ENCODE assay signal across 15 cellular contexts in the genomic region with DNA sequence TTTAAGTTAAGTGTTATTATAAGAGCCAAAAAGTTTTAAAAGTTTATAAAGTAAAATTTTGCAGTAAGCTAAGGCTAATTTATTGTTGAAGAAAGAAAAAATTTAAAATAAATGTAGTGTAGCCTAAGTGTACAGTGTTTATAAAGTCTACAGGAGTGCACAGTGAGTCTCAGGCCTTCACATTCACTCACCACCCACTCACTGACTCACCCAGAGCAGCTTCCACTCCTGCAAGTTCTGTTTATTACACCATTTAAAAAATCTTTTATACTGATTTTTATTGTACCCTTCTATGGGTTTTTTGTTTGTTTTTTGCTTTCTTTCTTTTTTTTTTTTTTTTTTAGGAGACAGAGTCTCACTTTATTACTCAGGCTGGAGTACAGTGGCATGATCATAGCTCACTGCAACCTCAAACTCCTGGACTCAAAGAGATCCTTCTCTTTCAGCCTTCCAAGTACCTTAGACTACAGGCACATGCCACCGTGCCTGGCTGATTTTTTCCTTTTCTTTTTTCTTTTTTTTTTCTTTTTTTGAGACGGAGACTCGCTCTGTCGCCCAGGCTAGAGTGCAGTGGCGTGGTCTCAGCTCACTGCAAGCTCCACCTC. TPM values are rescaled to one million over a fixed set of nuclear protein-coding genes. Genes with fewer than 3 reads are reported as not detected.
DNase-seq lines count a peak whose midpoint lies in the region; ATAC-seq and TF ChIP-seq lines count a peak whose summit lies in the region.
"Had no signal": no experiment of that assay in that cellular context is flagged by ENCODE, and none has a peak within 500 bp of the region (broad histone marks: within the 10 kb centered on the region; RNA-seq: fewer than 3 reads in every experiment).

No MANE protein-coding gene starts in this region.

- H3K27me3 Mint-ChIP-seq in activated T-helper 1 cell treated with anti-CD3 and anti-CD28 coated beads, Interleukin-12 subunit alpha, Interleukin-12 subunit beta, Interleukin-2, Interleukin-4 antibody, amounts not matched to agents 30 ng/mL and 10 ng/mL and 1 ng/mL, durations not matched to agents 14 hours and 24 hours and 36 hours (ENCODE audit: insufficient read depth), result no peaks in the 10 kb centered on the region

- DNase-seq in stimulated activated CD4-positive, alpha-beta T cell treated with anti-CD3 and anti-CD28 coated beads, Interleukin-2, amount 100 ng/mL, for 4 hours (ENCODE audit: low read depth), result peak; percentile 2
- DNase-seq in stimulated activated CD4-positive, alpha-beta T cell treated with anti-CD3 and anti-CD28 coated beads, Interleukin-1b, Interleukin-23, amount 100 ng/mL, for 48 hours, result no peak
- DNase-seq in adipocyte (ENCODE audit: low read depth) (peak; percentile 43), fibroblast of villous mesenchyme (ENCODE audit: low read depth) (peak; percentile 12), NCI-H146 (lab: John Stamatoyannopoulos, UW) (no peak)
- no peak for DNase-seq in activated T-helper 1 cell treated with anti-CD3 and anti-CD28 coated beads, Interleukin-12 subunit alpha, Interleukin-12 subunit beta, Interleukin-2, Interleukin-4 antibody, amounts not matched to agents 30 ng/mL and 10 ng/mL and 1 ng/mL, durations not matched to agents 14 hours and 24 hours and 36 hours (ENCODE audit: low spot score)
- DNase-seq: BE2C, immature natural killer cell, MV-4-11, NCI-H446 treated with DMSO at 0.1 percent for 48 hours, OCI-M1, thyroid gland had no signal

- peaks cover 7% of the 10 kb centered on the region for H3K4me1 ChIP-seq in adipocyte (ENCODE audit: control insufficient read depth, insufficient read depth, low read length)
- H3K4me1 ChIP-seq: thyroid gland had no signal

- no peaks in the 10 kb centered on the region for H3K9me3 ChIP-seq in adipocyte (ENCODE audit: control insufficient read depth, low read length)
- H3K9me3 ChIP-seq: BE2C, thyroid gland had no signal

- ATAC-seq in GM21576 (IDR thresholded peaks at IDR 0.05; ENCODE audit: unreplicated experiment), result no peak
- ATAC-seq in HG03095 (IDR thresholded peaks at IDR 0.05; ENCODE audit: unreplicated experiment), result no peak

- intact Hi-C loops in activated T-helper 1 cell treated with anti-CD3 and anti-CD28 coated beads, Interleukin-12 subunit alpha, Interleukin-12 subunit beta, Interleukin-2, Interleukin-4 antibody, amounts not matched to agents 30 ng/mL and 10 ng/mL and 1 ng/mL, durations not matched to agents 14 hours and 24 hours and 36 hours (cut with micrococcal nuclease), result loop anchor here (5.0 kb wide), 1 partner anchor 44 kb away; no protein-coding TSS in a partner anchor

- H3K36me3 Mint-ChIP-seq in activated T-helper 1 cell treated with anti-CD3 and anti-CD28 coated beads, Interleukin-12 subunit alpha, Interleukin-12 subunit beta, Interleukin-2, Interleukin-4 antibody, amounts not matched to agents 30 ng/mL and 10 ng/mL and 1 ng/mL, durations not matched to agents 14 hours and 24 hours and 36 hours (ENCODE audit: low read depth), result peaks cover 3% of the 10 kb centered on the region
- H3K36me3 Mint-ChIP-seq: immature natural killer cell had no signal

- peaks cover 10% of the 10 kb centered on the region for H3K9me3 Mint-ChIP-seq in activated T-helper 1 cell treated with anti-CD3 and anti-CD28 coated beads, Interleukin-12 subunit alpha, Interleukin-12 subunit beta, Interleukin-2, Interleukin-4 antibody, amounts not matched to agents 30 ng/mL and 10 ng/mL and 1 ng/mL, durations not matched to agents 14 hours and 24 hours and 36 hours
- H3K9me3 Mint-ChIP-seq: immature natural killer cell had no signal

- H3K9ac ChIP-seq in adipocyte (ENCODE audit: low read length), result no peak overlapping the region
- H3K9ac ChIP-seq: parathyroid adenoma had no signal

- peaks cover 5% of the 10 kb centered on the region for H3K4me1 Mint-ChIP-seq in activated T-helper 1 cell treated with anti-CD3 and anti-CD28 coated beads, Interleukin-12 subunit alpha, Interleukin-12 subunit beta, Interleukin-2, Interleukin-4 antibody, amounts not matched to agents 30 ng/mL and 10 ng/mL and 1 ng/mL, durations not matched to agents 14 hours and 24 hours and 36 hours (ENCODE audit: low read depth)
- H3K4me1 Mint-ChIP-seq: immature natural killer cell had no signal

- no peaks in the 10 kb centered on the region for H3K36me3 ChIP-seq in adipocyte (ENCODE audit: control insufficient read depth, insufficient read depth, low read length, severe bottlenecking)
- H3K36me3 ChIP-seq: BE2C, thyroid gland had no signal

- no peaks in the 10 kb centered on the region for H3K27me3 ChIP-seq in adipocyte (replicated peaks; ENCODE audit: control insufficient read depth, insufficient read depth, low read length)
- H3K27me3 ChIP-seq: thyroid gland had no signal

- TF ChIP-seq CTCF in fibroblast of villous mesenchyme (IDR thresholded peaks at IDR 0.05; ENCODE audit: insufficient read depth, low read depth, low read length), result no peak

- H3K4me3 Mint-ChIP-seq in activated T-helper 1 cell treated with anti-CD3 and anti-CD28 coated beads, Interleukin-12 subunit alpha, Interleukin-12 subunit beta, Interleukin-2, Interleukin-4 antibody, amounts not matched to agents 30 ng/mL and 10 ng/mL and 1 ng/mL, durations not matched to agents 14 hours and 24 hours and 36 hours, result no peak overlapping the region
- H3K4me3 Mint-ChIP-seq: immature natural killer cell had no signal

- no peak overlapping the region for H3K4me3 ChIP-seq in adipocyte (ENCODE audit: low read length)
- H3K4me3 ChIP-seq in fibroblast of villous mesenchyme (ENCODE audit: low read depth, low read length), result no peak overlapping the region
- H3K4me3 ChIP-seq: thyroid gland had no signal

- no peak overlapping the region for H3K27ac Mint-ChIP-seq in activated T-helper 1 cell treated with anti-CD3 and anti-CD28 coated beads, Interleukin-12 subunit alpha, Interleukin-12 subunit beta, Interleukin-2, Interleukin-4 antibody, amounts not matched to agents 30 ng/mL and 10 ng/mL and 1 ng/mL, durations not matched to agents 14 hours and 24 hours and 36 hours
- H3K27ac Mint-ChIP-seq: immature natural killer cell had no signal

RNA-seq across cellular contexts. Expression of a gene that starts 25.9 kb away (rescaled TPM):
- 0.32 TPM in 1 of 2 replicates, not detected in the other for total RNA-seq in fibroblast of villous mesenchyme
- not detected in 2 replicates for total RNA-seq in activated T-helper 1 cell treated with anti-CD3 and anti-CD28 coated beads, Interleukin-12 subunit alpha, Interleukin-12 subunit beta, Interleukin-2, Interleukin-4 antibody, amounts not matched to agents 30 ng/mL and 10 ng/mL and 1 ng/mL, durations not matched to agents 14 hours and 24 hours and 36 hours

RNA-seq across cellular contexts. Expression of a gene that starts 32.1 kb away (rescaled TPM):
- total RNA-seq in fibroblast of villous mesenchyme, result 29.0 and 36.3 TPM in 2 replicates
- total RNA-seq in activated T-helper 1 cell treated with anti-CD3 and anti-CD28 coated beads, Interleukin-12 subunit alpha, Interleukin-12 subunit beta, Interleukin-2, Interleukin-4 antibody, amounts not matched to agents 30 ng/mL and 10 ng/mL and 1 ng/mL, durations not matched to agents 14 hours and 24 hours and 36 hours, result 106 and 111 TPM in 2 replicates

RNA-seq across cellular contexts. Expression of a gene that starts 33.1 kb away (rescaled TPM):
- 4.2 and 7.3 TPM in 2 replicates for total RNA-seq in fibroblast of villous mesenchyme
- 63.7 and 70.0 TPM in 2 replicates for total RNA-seq in activated T-helper 1 cell treated with anti-CD3 and anti-CD28 coated beads, Interleukin-12 subunit alpha, Interleukin-12 subunit beta, Interleukin-2, Interleukin-4 antibody, amounts not matched to agents 30 ng/mL and 10 ng/mL and 1 ng/mL, durations not matched to agents 14 hours and 24 hours and 36 hours

Comparison
In these comparisons a context has a peak if more than half of its experiments do, and no peak if none do; other contexts are left out.
1. DNase-seq: peak in stimulated activated CD4-positive, alpha-beta T cell treated with anti-CD3 and anti-CD28 coated beads, Interleukin-2, amount 100 ng/mL, for 4 hours (single experiment), adipocyte (single experiment) and fibroblast of villous mesenchyme (single experiment); none in stimulated activated CD4-positive, alpha-beta T cell treated with anti-CD3 and anti-CD28 coated beads, Interleukin-1b, Interleukin-23, amount 100 ng/mL, for 48 hours (single experiment), activated T-helper 1 cell treated with anti-CD3 and anti-CD28 coated beads, Interleukin-12 subunit alpha, Interleukin-12 subunit beta, Interleukin-2, Interleukin-4 antibody, amounts not matched to agents 30 ng/mL and 10 ng/mL and 1 ng/mL, durations not matched to agents 14 hours and 24 hours and 36 hours (single experiment) and NCI-H146 (single experiment).